In genomic region chr5:158658439-158659230, GRCh38 we compare ENCODE assay signal across 1 cellular context.
TF ChIP-seq lines count a peak whose summit lies in the region.

No MANE protein-coding gene starts in this region.

TF ChIP-seq in GM23338, 12 proteins besides CTCF, POLR2A, EP300 and RAD21 (continued from another document):
- TF ChIP-seq, protein P1, sequence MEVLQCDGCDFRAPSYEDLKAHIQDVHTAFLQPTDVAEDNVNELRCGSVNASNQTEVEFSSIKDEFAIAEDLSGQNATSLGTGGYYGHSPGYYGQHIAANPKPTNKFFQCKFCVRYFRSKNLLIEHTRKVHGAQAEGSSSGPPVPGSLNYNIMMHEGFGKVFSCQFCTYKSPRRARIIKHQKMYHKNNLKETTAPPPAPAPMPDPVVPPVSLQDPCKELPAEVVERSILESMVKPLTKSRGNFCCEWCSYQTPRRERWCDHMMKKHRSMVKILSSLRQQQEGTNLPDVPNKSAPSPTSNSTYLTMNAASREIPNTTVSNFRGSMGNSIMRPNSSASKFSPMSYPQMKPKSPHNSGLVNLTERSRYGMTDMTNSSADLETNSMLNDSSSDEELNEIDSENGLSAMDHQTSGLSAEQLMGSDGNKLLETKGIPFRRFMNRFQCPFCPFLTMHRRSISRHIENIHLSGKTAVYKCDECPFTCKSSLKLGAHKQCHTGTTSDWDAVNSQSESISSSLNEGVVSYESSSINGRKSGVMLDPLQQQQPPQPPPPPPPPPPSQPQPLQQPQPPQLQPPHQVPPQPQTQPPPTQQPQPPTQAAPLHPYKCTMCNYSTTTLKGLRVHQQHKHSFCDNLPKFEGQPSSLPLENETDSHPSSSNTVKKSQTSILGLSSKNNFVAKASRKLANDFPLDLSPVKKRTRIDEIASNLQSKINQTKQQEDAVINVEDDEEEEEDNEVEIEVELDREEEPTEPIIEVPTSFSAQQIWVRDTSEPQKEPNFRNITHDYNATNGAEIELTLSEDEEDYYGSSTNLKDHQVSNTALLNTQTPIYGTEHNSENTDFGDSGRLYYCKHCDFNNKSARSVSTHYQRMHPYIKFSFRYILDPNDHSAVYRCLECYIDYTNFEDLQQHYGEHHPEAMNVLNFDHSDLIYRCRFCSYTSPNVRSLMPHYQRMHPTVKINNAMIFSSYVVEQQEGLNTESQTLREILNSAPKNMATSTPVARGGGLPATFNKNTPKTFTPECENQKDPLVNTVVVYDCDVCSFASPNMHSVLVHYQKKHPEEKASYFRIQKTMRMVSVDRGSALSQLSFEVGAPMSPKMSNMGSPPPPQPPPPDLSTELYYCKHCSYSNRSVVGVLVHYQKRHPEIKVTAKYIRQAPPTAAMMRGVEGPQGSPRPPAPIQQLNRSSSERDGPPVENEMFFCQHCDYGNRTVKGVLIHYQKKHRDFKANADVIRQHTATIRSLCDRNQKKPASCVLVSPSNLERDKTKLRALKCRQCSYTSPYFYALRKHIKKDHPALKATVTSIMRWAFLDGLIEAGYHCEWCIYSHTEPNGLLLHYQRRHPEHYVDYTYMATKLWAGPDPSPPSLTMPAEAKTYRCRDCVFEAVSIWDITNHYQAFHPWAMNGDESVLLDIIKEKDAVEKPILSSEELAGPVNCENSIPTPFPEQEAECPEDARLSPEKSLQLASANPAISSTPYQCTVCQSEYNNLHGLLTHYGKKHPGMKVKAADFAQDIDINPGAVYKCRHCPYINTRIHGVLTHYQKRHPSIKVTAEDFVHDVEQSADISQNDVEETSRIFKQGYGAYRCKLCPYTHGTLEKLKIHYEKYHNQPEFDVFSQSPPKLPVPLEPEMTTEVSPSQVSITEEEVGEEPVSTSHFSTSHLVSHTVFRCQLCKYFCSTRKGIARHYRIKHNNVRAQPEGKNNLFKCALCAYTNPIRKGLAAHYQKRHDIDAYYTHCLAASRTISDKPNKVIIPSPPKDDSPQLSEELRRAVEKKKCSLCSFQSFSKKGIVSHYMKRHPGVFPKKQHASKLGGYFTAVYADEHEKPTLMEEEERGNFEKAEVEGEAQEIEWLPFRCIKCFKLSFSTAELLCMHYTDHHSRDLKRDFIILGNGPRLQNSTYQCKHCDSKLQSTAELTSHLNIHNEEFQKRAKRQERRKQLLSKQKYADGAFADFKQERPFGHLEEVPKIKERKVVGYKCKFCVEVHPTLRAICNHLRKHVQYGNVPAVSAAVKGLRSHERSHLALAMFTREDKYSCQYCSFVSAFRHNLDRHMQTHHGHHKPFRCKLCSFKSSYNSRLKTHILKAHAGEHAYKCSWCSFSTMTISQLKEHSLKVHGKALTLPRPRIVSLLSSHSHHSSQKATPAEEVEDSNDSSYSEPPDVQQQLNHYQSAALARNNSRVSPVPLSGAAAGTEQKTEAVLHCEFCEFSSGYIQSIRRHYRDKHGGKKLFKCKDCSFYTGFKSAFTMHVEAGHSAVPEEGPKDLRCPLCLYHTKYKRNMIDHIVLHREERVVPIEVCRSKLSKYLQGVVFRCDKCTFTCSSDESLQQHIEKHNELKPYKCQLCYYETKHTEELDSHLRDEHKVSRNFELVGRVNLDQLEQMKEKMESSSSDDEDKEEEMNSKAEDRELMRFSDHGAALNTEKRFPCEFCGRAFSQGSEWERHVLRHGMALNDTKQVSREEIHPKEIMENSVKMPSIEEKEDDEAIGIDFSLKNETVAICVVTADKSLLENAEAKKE (CRISPR knock-in tag; IDR thresholded peaks at IDR 0.05) = no peak
- TF ChIP-seq POLR2AphosphoS5 (IDR thresholded peaks at IDR 0.05; ENCODE audit: low read depth) = no peak
- no peak for TF ChIP-seq EZH2 (IDR thresholded peaks at IDR 0.05; ENCODE audit: low read depth, unreplicated experiment)
- TF ChIP-seq CREB1 (CRISPR knock-in tag; IDR thresholded peaks at IDR 0.05; ENCODE audit: low read depth) = no peak
- TF ChIP-seq STAT1 (IDR thresholded peaks at IDR 0.05; ENCODE audit: unreplicated experiment) = no peak
